In the genomic region with DNA sequence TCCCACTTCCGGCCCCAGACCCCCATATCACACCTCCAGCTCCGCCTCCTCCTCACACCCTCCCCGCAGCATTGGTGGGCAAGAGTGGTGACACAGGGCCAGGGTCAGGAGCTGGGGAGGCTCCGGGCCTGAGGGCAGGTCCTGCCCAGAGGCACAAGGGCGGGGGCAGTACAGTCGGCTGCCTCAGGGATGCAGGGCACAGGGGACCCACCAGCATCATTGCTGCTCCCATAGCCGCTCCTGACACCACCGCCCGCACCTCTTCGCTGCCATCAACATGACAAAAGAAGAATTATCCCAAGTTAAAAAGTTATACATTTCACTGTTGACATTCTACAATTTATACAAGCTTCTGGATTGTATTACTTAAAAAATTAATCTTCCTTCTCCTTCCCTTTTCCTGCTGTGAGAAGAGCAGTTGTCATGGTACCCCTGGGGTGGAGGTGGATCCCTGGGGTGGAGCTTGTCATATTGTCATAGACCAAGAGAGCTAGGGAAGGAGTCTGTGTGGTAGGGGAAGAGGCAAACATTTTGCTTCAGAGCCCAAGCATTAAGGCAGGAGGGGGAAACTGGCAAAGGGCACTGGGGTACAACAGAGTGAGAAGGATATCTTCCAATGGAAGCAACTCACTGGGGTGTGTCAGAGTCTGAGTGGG, we compare ENCODE assay signal across 17 cellular contexts. TPM values are rescaled to one million over a fixed set of nuclear protein-coding genes. Genes with fewer than 3 reads are reported as not detected.
DNase-seq lines count a peak whose midpoint lies in the region; ATAC-seq, FAIRE-seq and TF ChIP-seq lines count a peak whose summit lies in the region.
"Had no signal": no experiment of that assay in that cellular context is flagged by ENCODE, and none has a peak within 500 bp of the region (broad histone marks: within the 10 kb centered on the region; RNA-seq: fewer than 3 reads in every experiment).

No MANE protein-coding gene starts in this region.

- peak overlapping the region; percentile 17 to 70 (median 38); a peak in 5 of 6 replicates for H3K4me3 ChIP-seq in HepG2 (replicated peaks in 1 of 3; ENCODE audit: insufficient read depth in 1 of 3, low read depth in 2 of 3, low read length in 3 of 3)
- H3K4me3 ChIP-seq in right lobe of liver = no peak overlapping the region
- H3K4me3 ChIP-seq: SJCRH30 had no signal

- no peaks in the 10 kb centered on the region for H3K9me3 ChIP-seq in HepG2 (ENCODE audit: low read length)
- H3K9me3 ChIP-seq in right lobe of liver = no peaks in the 10 kb centered on the region
- H3K9me3 ChIP-seq: SJCRH30 had no signal

- TF ChIP-seq POLR2A in HepG2 (IDR thresholded peaks at IDR 0.05; ENCODE audit: insufficient read depth in 1 of 2, low read depth in 2 of 2, low read length in 2 of 2) (no peak), right lobe of liver (IDR thresholded peaks at IDR 0.05) (no peak)

- H3K36me3 Mint-ChIP-seq in nephron (ENCODE audit: low read depth) = peaks cover 15% of the 10 kb centered on the region

- peak overlapping the region; percentile 82 for H3K27ac ChIP-seq in HepG2 (ENCODE audit: extremely low read length, insufficient read depth, low read length)
- H3K27ac ChIP-seq in right lobe of liver = no peak overlapping the region
- H3K27ac ChIP-seq in VCaP = 0 out of 2 replicates have a peak overlapping the region, but pooled peaks have one; percentile 93
- H3K27ac ChIP-seq: SJCRH30 had no signal

- peak overlapping the region; percentile 74 for H3K4me2 ChIP-seq in HepG2 (ENCODE audit: low read depth, low read length)

- TF ChIP-seq RAD21 in HepG2 (CRISPR knock-in tag; IDR thresholded peaks at IDR 0.05) = no peak

- no peaks in the 10 kb centered on the region for H3K9me3 Mint-ChIP-seq in nephron

- POLR2A ChIA-PET in HepG2 (lab: Yijun Ruan, JAX) = interaction anchor here (1.3 to 12.1 kb wide), 4 partner anchors 14 to 77 kb away, joined by 4 to 221 read pairs (median 10); a partner anchor contains a TSS

- in situ Hi-C loops in HepG2 (cut with HindIII; ENCODE audit: extremely low pct_ligation_motif_present, low pct_unique_long_range_greater_than_20kb) = no loop called here

- H3K27me3 ChIP-seq in HepG2 (ENCODE audit: control insufficient read depth in 1 of 2, insufficient read depth in 2 of 2, low read length in 2 of 2) (no peaks in the 10 kb centered on the region; a peak in 1 of 5 replicates), right lobe of liver (no peaks in the 10 kb centered on the region)
- H3K27me3 ChIP-seq: SJCRH30 had no signal

- CTCF ChIA-PET in HepG2 (lab: Yijun Ruan, JAX; ENCODE audit: low intra/inter-chr PET ratio, low total read pairs) = interaction anchor here (2.0 kb wide), 1 partner anchor 14 kb away, joined by 7 read pairs; a partner anchor contains a TSS

- intact Hi-C loops in HepG2 (cut with micrococcal nuclease; ENCODE audit: unreplicated experiment) = loop anchor here (2.0 to 5.0 kb wide), 2 partner anchors 13 to 517 kb away; a partner anchor contains a TSS
- intact Hi-C loops in right lobe of liver (cut with DNase I) = no loop called here

- H3K36me3 ChIP-seq in HepG2 (replicated peaks in 1 of 2; ENCODE audit: control insufficient read depth in 1 of 2, insufficient read depth in 2 of 2, low read length in 2 of 2) (peaks cover 0 to 3% of the 10 kb centered on the region in 2 experiments; a peak in 2 of 5 replicates), right lobe of liver (no peaks in the 10 kb centered on the region)
- H3K36me3 ChIP-seq: SJCRH30 had no signal

- peak overlapping the region in 2 of 3 experiments; percentile 3 to 13 for H3K4me3 Mint-ChIP-seq in nephron

- peaks cover 20% of the 10 kb centered on the region for H3K4me1 Mint-ChIP-seq in nephron

- peaks cover 59% of the 10 kb centered on the region for H3K79me2 ChIP-seq in HepG2 (ENCODE audit: insufficient read depth, low read length)

- WGBS in HepG2 (ENCODE audit: low lambda C conversion rate) = 77% methylated on average over 6 of the region's 10 CpGs
- 67% methylated on average over 1 of the region's 10 CpGs for WGBS in right lobe of liver (ENCODE audit: insufficient coverage, low coverage, low lambda C conversion rate, missing lambda C conversion rate)

- no peaks in the 10 kb centered on the region for H3K27me3 Mint-ChIP-seq in nephron (ENCODE audit: low read depth)

- ATAC-seq in HepG2 (no peak), right lobe of liver (no peak)
- ATAC-seq: PC-3 had no signal

- H3K9ac ChIP-seq in HepG2 (ENCODE audit: insufficient read depth, low read depth, low read length) = peak overlapping the region; percentile 63

- BruUV-seq in HepG2 (replicated peaks; lab: Mats Ljungman, UMichigan) = no TSS peak

- TF ChIP-seq CTCF in HepG2 (CRISPR knock-in tag; IDR thresholded peaks at IDR 0.05) = no peak
- TF ChIP-seq CTCF in right lobe of liver (IDR thresholded peaks at IDR 0.05) = no peak
- TF ChIP-seq CTCF in VCaP (conservative IDR thresholded peaks at IDR 0.05) = no peak
- TF ChIP-seq CTCF in nephron (IDR thresholded peaks at IDR 0.05; ENCODE audit: unreplicated experiment in 3 of 3) = no peak

- H2AFZ ChIP-seq in HepG2 (ENCODE audit: low read length) = no peak overlapping the region

- H4K20me1 ChIP-seq in HepG2 (ENCODE audit: insufficient read depth, low read length) = no peaks in the 10 kb centered on the region; the same call in 1 of the 2 replicates

- FAIRE-seq in HepG2 (lab: Jason Lieb, UNC) = no peak

- H3K27ac Mint-ChIP-seq in nephron = no peak overlapping the region

- TF ChIP-seq EP300 in HepG2 (IDR thresholded peaks at IDR 0.05; ENCODE audit: low read depth in 2 of 2, low read length in 2 of 2) = no peak
- no peak for TF ChIP-seq EP300 in HepG2 (CRISPR knock-in tag; IDR thresholded peaks at IDR 0.05; ENCODE audit: borderline replicate concordance)

- DNase-seq in HepG2 (ENCODE audit: low spot score) (no peak), right lobe of liver (no peak), germinal center (ENCODE audit: low spot score) (no peak), hepatic stellate cell (ENCODE audit: low spot score) (no peak), HUDEP-2 (lab: John Stamatoyannopoulos, UW; ENCODE audit: unreplicated experiment in 76 of 76) (no peak), NCI-H1105 (lab: John Stamatoyannopoulos, UW) (no peak)
- DNase-seq: 8988T, DMS79 treated with DMSO at 0.1 percent for 48 hours, NCI-H1417, NCI-H2029, NCI-H2171, NCI-H446 treated with DMSO at 0.1 percent for 48 hours, NCI-H748 treated with DMSO at 0.1 percent for 48 hours, PC-3, SJCRH30 had no signal

- H3K4me1 ChIP-seq in HepG2 (ENCODE audit: insufficient read depth, low read length) = peaks cover 83% of the 10 kb centered on the region
- H3K4me1 ChIP-seq in right lobe of liver = peaks cover 0 to 25% (median 0%) of the 10 kb centered on the region in 4 donors
- H3K4me1 ChIP-seq: SJCRH30 had no signal

RNA-seq across cellular contexts. Expression of a gene that starts 4.1 kb away (rescaled TPM):
- total RNA-seq in HepG2 (2016; rRNA removed; fragmentation: Illumina TruSeq; extraction: Trizol) = 24.0 and 29.9 TPM in 2 replicates
- 6.3 and 6.7 TPM in 2 replicates for total RNA-seq in HepG2 (2016; cell fraction: cytosol; rRNA removed; fragmentation: Illumina TruSeq; extraction: Trizol; ENCODE audit: low read depth)
- total RNA-seq in HepG2 (2016; cell fraction: insoluble cytoplasmic fraction; rRNA removed; fragmentation: Illumina TruSeq; extraction: Trizol) = 22.0 and 29.2 TPM in 2 replicates
- 11.3 and 12.9 TPM in 2 replicates for total RNA-seq in HepG2 (2016; cell fraction: membrane; rRNA removed; fragmentation: Illumina TruSeq; extraction: Trizol)
- 26.4 and 32.0 TPM in 2 replicates for total RNA-seq in HepG2 (2016; cell fraction: nucleus; rRNA removed; fragmentation: Illumina TruSeq; extraction: Trizol)
- polyA plus RNA-seq in HepG2 (2011; rRNA removed) = 45.6 and 45.8 TPM in 2 replicates
- 30.7 and 44.4 TPM in 2 replicates for polyA plus RNA-seq in HepG2 (2011; cell fraction: cytosol; rRNA removed)
- polyA plus RNA-seq in HepG2 (2011; cell fraction: nucleus; rRNA removed) = 31.7 and 32.8 TPM in 2 replicates
- 23.2 and 27.6 TPM in 2 replicates for polyA plus RNA-seq in HepG2 (2012)
- 1.1 and 1.2 TPM in 2 replicates for polyA plus RNA-seq in HepG2 (2016; cell fraction: cytosol; fragmentation: Illumina TruSeq; extraction: Trizol; ENCODE audit: low read depth)
- polyA plus RNA-seq in HepG2 (2016; cell fraction: insoluble cytoplasmic fraction; fragmentation: Illumina TruSeq; extraction: Trizol; ENCODE audit: low read depth) = 20.9 and 24.0 TPM in 2 replicates
- polyA plus RNA-seq in HepG2 (2016; cell fraction: membrane; fragmentation: Illumina TruSeq; extraction: Trizol; ENCODE audit: low read depth) = 3.6 and 5.5 TPM in 2 replicates
- polyA plus RNA-seq in HepG2 (2016; cell fraction: nucleus; fragmentation: Illumina TruSeq; extraction: Trizol; ENCODE audit: insufficient read depth, low read depth) = 21.9 and 25.7 TPM in 2 replicates
- 61.7 and 122 TPM in 2 replicates for polyA minus RNA-seq in HepG2 (2011; rRNA and poly(A)+ RNA removed; ENCODE audit: low replicate concordance)
- 38.2 and 59.0 TPM in 2 replicates for polyA minus RNA-seq in HepG2 (2011; cell fraction: cytosol; rRNA and poly(A)+ RNA removed)
- 120 and 149 TPM in 2 replicates for polyA minus RNA-seq in HepG2 (2011; cell fraction: nucleus; rRNA and poly(A)+ RNA removed)
- 10 to 100 TPM; 13.7 to 28.4 (median 21.3) TPM for total RNA-seq in right lobe of liver

RNA-seq across cellular contexts. Expression of a gene that starts 15.0 kb away (rescaled TPM):
- total RNA-seq in HepG2 (2016; rRNA removed; fragmentation: Illumina TruSeq; extraction: Trizol) (4.3 and 10.7 TPM in 2 replicates), right lobe of liver (10 to 100 TPM in 5 of 6 experiments, 1 to 10 TPM in 1; 7.9 to 82.6 (median 21.6) TPM)
- total RNA-seq in HepG2 (2016; cell fraction: cytosol; rRNA removed; fragmentation: Illumina TruSeq; extraction: Trizol; ENCODE audit: low read depth) = 3.1 and 3.7 TPM in 2 replicates
- 3.1 and 10.5 TPM in 2 replicates for total RNA-seq in HepG2 (2016; cell fraction: insoluble cytoplasmic fraction; rRNA removed; fragmentation: Illumina TruSeq; extraction: Trizol)
- 4.4 and 5.7 TPM in 2 replicates for total RNA-seq in HepG2 (2016; cell fraction: membrane; rRNA removed; fragmentation: Illumina TruSeq; extraction: Trizol)
- total RNA-seq in HepG2 (2016; cell fraction: nucleus; rRNA removed; fragmentation: Illumina TruSeq; extraction: Trizol) = 9.8 and 17.4 TPM in 2 replicates
- 26.1 and 35.5 TPM in 2 replicates for polyA plus RNA-seq in HepG2 (2011; rRNA removed)
- polyA plus RNA-seq in HepG2 (2011; cell fraction: cytosol; rRNA removed) = 35.7 and 40.9 TPM in 2 replicates
- polyA plus RNA-seq in HepG2 (2011; cell fraction: nucleus; rRNA removed) = 35.9 and 47.6 TPM in 2 replicates
- 18.1 and 31.9 TPM in 2 replicates for polyA plus RNA-seq in HepG2 (2012)
- 1.5 and 1.7 TPM in 2 replicates for polyA plus RNA-seq in HepG2 (2016; cell fraction: cytosol; fragmentation: Illumina TruSeq; extraction: Trizol; ENCODE audit: low read depth)
- polyA plus RNA-seq in HepG2 (2016; cell fraction: insoluble cytoplasmic fraction; fragmentation: Illumina TruSeq; extraction: Trizol; ENCODE audit: low read depth) = 2.6 and 3.2 TPM in 2 replicates
- polyA plus RNA-seq in HepG2 (2016; cell fraction: membrane; fragmentation: Illumina TruSeq; extraction: Trizol; ENCODE audit: low read depth) = 1.6 and 2.2 TPM in 2 replicates
- 25.4 and 29.5 TPM in 2 replicates for polyA plus RNA-seq in HepG2 (2016; cell fraction: nucleus; fragmentation: Illumina TruSeq; extraction: Trizol; ENCODE audit: insufficient read depth, low read depth)
- 67.2 and 67.7 TPM in 2 replicates for polyA minus RNA-seq in HepG2 (2011; rRNA and poly(A)+ RNA removed; ENCODE audit: low replicate concordance)
- polyA minus RNA-seq in HepG2 (2011; cell fraction: cytosol; rRNA and poly(A)+ RNA removed) = 20.9 and 26.9 TPM in 2 replicates
- polyA minus RNA-seq in HepG2 (2011; cell fraction: nucleus; rRNA and poly(A)+ RNA removed) = 19.2 and 28.2 TPM in 2 replicates

Comparison
In these comparisons a context has a peak if more than half of its experiments do, and no peak if none do; other contexts are left out.
1. H3K27ac ChIP-seq: peak in HepG2 (single experiment) and VCaP (single experiment); none in right lobe of liver (0 of 3).
2. H3K4me3 ChIP-seq: peak in HepG2 (3 of 3); none in right lobe of liver (0 of 3).